24 cellular contexts compared by ENCODE assay signal in genomic region chr16:20610892-20611349, GRCh38. TPM values are rescaled to one million over a fixed set of nuclear protein-coding genes. Genes with fewer than 3 reads are reported as not detected.
DNase-seq lines count a peak whose midpoint lies in the region; TF ChIP-seq lines count a peak whose summit lies in the region.
"Had no signal": no experiment of that assay in that cellular context is flagged by ENCODE, and none has a peak within 500 bp of the region (broad histone marks: within the 10 kb centered on the region; RNA-seq: fewer than 3 reads in every experiment).

No MANE protein-coding gene starts in this region.

- peak overlapping the region; percentile 13 to 95 (median 74) for H3K27ac Mint-ChIP-seq in brain
- H3K27ac Mint-ChIP-seq: IgD-negative memory B cell; immature natural killer cell; natural killer cell treated with Interleukin-12 subunit alpha and Interleukin-12 subunit beta and Interleukin-15 and Interleukin-18, amount 100 ng/mL, for 72 hours; stimulated activated naive B cell treated with anti-CD40 and anti-IgM and Interleukin-4, amounts not matched to agents 10 μg/mL and 1 μg/mL and 100 μg/mL, for 72 hours; T-helper 17 cell had no signal

- peaks cover 15% of the 10 kb centered on the region for H3K27me3 Mint-ChIP-seq in brain

- H3K9me3 ChIP-seq in suprapubic skin (no peaks in the 10 kb centered on the region), SJCRH30 (replicated peaks) (no peaks in the 10 kb centered on the region)
- H3K9me3 ChIP-seq: SJSA1 had no signal

- no peak for TF ChIP-seq CTCF in brain (conservative IDR thresholded peaks at IDR 0.05)
- TF ChIP-seq CTCF in suprapubic skin (IDR thresholded peaks at IDR 0.05) = no peak

- H3K27ac ChIP-seq in suprapubic skin = peak overlapping the region; percentile 7
- no peak overlapping the region for H3K27ac ChIP-seq in SJCRH30
- H3K27ac ChIP-seq: dorsolateral prefrontal cortex, SJSA1 had no signal

- peaks cover 23% of the 10 kb centered on the region for H3K4me1 Mint-ChIP-seq in brain
- H3K4me1 Mint-ChIP-seq: immature natural killer cell had no signal

- H3K9me3 Mint-ChIP-seq in brain = peaks cover 0 to 8% (median 0%) of the 10 kb centered on the region in 5 experiments
- H3K9me3 Mint-ChIP-seq: natural killer cell treated with Interleukin-12 subunit alpha and Interleukin-12 subunit beta and Interleukin-15 and Interleukin-18, amount 100 ng/mL, for 72 hours had no signal

- no peaks in the 10 kb centered on the region for H3K27me3 ChIP-seq in suprapubic skin
- H3K27me3 ChIP-seq in SJCRH30 = no peaks in the 10 kb centered on the region
- H3K27me3 ChIP-seq: SJSA1 had no signal

- H3K4me3 ChIP-seq in suprapubic skin (no peak overlapping the region), SJCRH30 (no peak overlapping the region)
- H3K4me3 ChIP-seq: dorsolateral prefrontal cortex, SJSA1 had no signal

- H3K4me1 ChIP-seq in suprapubic skin = peaks cover 4% of the 10 kb centered on the region
- H3K4me1 ChIP-seq in SJCRH30 = no peaks in the 10 kb centered on the region; the same call in 1 of the 2 replicates
- H3K4me1 ChIP-seq: SJSA1 had no signal

- H3K36me3 ChIP-seq in suprapubic skin (no peaks in the 10 kb centered on the region), SJCRH30 (no peaks in the 10 kb centered on the region)
- H3K36me3 ChIP-seq: SJSA1 had no signal

- no peak for TF ChIP-seq EP300 in suprapubic skin (IDR thresholded peaks at IDR 0.05)

- peak; percentile 62 for DNase-seq in NCI-H82 (lab: John Stamatoyannopoulos, UW)
- DNase-seq in islet precursor cell = peak; percentile 64
- no peak for DNase-seq in suprapubic skin (ENCODE audit: low spot score in 2 of 2)
- no peak for DNase-seq in stimulated activated CD4-positive, alpha-beta T cell treated with anti-CD3 and anti-CD28 coated beads, Interleukin-4, amount 100 ng/mL, for 1 hour
- no peak for DNase-seq in SHP77 treated with DMSO at 0.1 percent for 48 hours (lab: John Stamatoyannopoulos, UW)
- DNase-seq in SJCRH30 = no peak
- DNase-seq: activated CD4-positive, alpha-beta T cell treated with anti-CD3 and anti-CD28 coated beads, Interleukin-2, amount 50 U/mL, for 48 hours; activated naive CD4-positive, alpha-beta T cell treated with anti-CD3 and anti-CD28 coated beads, Interleukin-2, amount 50 U/mL, for 16 hours; activated T-cell treated with anti-CD3 and anti-CD28 coated beads for 4 hours; Calu3; glutamatergic neuron; immature natural killer cell; mesendoderm; NCI-H526 treated with DMSO at 0.1 percent for 48 hours; stimulated activated naive B cell treated with anti-CD40 and anti-IgM and Interleukin-4, amounts not matched to agents 10 μg/mL and 1 μg/mL and 100 μg/mL, for 72 hours; T-helper 17 cell had no signal

- 50% methylated on average over 4 of the region's 4 CpGs for WGBS in suprapubic skin

- TF ChIP-seq POLR2A in suprapubic skin (IDR thresholded peaks at IDR 0.05) = no peak

- H3K4me3 Mint-ChIP-seq in brain = peak overlapping the region in 2 of 5 experiments; percentile 6 to 15
- H3K4me3 Mint-ChIP-seq: IgD-negative memory B cell; immature natural killer cell; natural killer cell treated with Interleukin-12 subunit alpha and Interleukin-12 subunit beta and Interleukin-15 and Interleukin-18, amount 100 ng/mL, for 72 hours; stimulated activated naive B cell treated with anti-CD40 and anti-IgM and Interleukin-4, amounts not matched to agents 10 μg/mL and 1 μg/mL and 100 μg/mL, for 72 hours; T-helper 17 cell had no signal

- no peaks in the 10 kb centered on the region for H3K36me3 Mint-ChIP-seq in brain
- H3K36me3 Mint-ChIP-seq: immature natural killer cell; natural killer cell treated with Interleukin-12 subunit alpha and Interleukin-12 subunit beta and Interleukin-15 and Interleukin-18, amount 100 ng/mL, for 72 hours; stimulated activated naive B cell treated with anti-CD40 and anti-IgM and Interleukin-4, amounts not matched to agents 10 μg/mL and 1 μg/mL and 100 μg/mL, for 72 hours had no signal

RNA-seq across cellular contexts. Expression of gene ACSM2B, which starts 34.8 kb away (rescaled TPM):
- polyA plus RNA-seq in brain (ENCODE audit: insufficient read depth, low read depth, low replicate concordance) = not detected
- total RNA-seq in suprapubic skin = under 1 TPM in 1 of 4 donors, not detected in 3; 0.32 TPM
- total RNA-seq in SJCRH30 (2014; rRNA removed; shearing (Covaris generic)) = not detected in 2 replicates
- total RNA-seq: bronchial epithelial cell; Calu3; dorsolateral prefrontal cortex; esophagus mucosa; H1; natural killer cell treated with Interleukin-12 subunit alpha and Interleukin-12 subunit beta and Interleukin-15 and Interleukin-18, amount 100 ng/mL, for 72 hours; SJSA1; T-helper 17 cell had no signal
- polyA plus RNA-seq: H1, IgD-negative memory B cell, immature natural killer cell had no signal

Comparison
In these comparisons a context has a peak if more than half of its experiments do, and no peak if none do; other contexts are left out.
1. DNase-seq: peak in NCI-H82 (single experiment) and islet precursor cell (single experiment); none in suprapubic skin (0 of 2), stimulated activated CD4-positive, alpha-beta T cell treated with anti-CD3 and anti-CD28 coated beads, Interleukin-4, amount 100 ng/mL, for 1 hour (single experiment), SHP77 treated with DMSO at 0.1 percent for 48 hours (single experiment) and SJCRH30 (0 of 2).